1 cellular context compared by ENCODE assay signal in genomic region chr11:77049081-77049480, GRCh38.
TF ChIP-seq lines count a peak whose summit lies in the region.

No MANE protein-coding gene starts in this region.

TF ChIP-seq in HepG2, 621 proteins besides CTCF, POLR2A, EP300 and RAD21:
- no peak for TF ChIP-seq ZNF749 (CRISPR knock-in tag; IDR thresholded peaks at IDR 0.05; ENCODE audit: borderline replicate concordance)
- 0 out of 2 replicates have a peak, but pooled peaks have one; percentile 1 for TF ChIP-seq SAP130 (CRISPR knock-in tag; IDR thresholded peaks at IDR 0.05; ENCODE audit: low read depth)
- no peak for TF ChIP-seq ERF (CRISPR knock-in tag; IDR thresholded peaks at IDR 0.05)
